ENCODE assay signal across 24 cellular contexts in the genomic region with DNA sequence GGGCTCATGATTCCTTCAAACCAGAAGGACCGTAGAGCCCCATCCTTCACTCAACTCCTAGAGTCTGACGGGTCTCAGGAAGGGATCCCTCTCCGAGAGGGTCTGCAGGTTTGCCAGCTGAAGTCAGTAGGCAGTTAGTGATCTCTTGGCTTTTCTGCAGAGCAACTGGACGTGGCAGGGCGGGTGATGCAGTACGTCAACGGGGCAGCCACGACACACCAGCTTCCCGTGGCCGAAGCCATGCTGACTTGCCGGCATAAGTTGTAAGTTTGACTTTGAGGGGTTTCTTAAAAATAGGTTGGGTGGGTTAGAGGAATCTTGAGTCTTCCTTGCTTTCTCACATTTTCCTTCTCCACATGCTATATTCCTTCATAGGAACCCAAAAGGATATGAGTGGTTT. TPM values are rescaled to one million over a fixed set of nuclear protein-coding genes. Genes with fewer than 3 reads are reported as not detected.
"Had no signal": no experiment of that assay in that cellular context is flagged by ENCODE, and none has a peak within 500 bp of the region (broad histone marks: within the 10 kb centered on the region; RNA-seq: fewer than 3 reads in every experiment).

No MANE protein-coding gene starts in this region.

- H3K27ac Mint-ChIP-seq: activated CD4-positive, alpha-beta T cell treated with anti-CD3 and anti-CD28 coated beads, Interleukin-2, amount 10 ng/mL, durations not matched to agents 7 days and 5 days; natural killer cell treated with Interleukin-12 subunit alpha and Interleukin-12 subunit beta and Interleukin-15 and Interleukin-18, amount 100 ng/mL, for 72 hours had no signal

- H3K4me1 Mint-ChIP-seq: activated CD4-positive, alpha-beta T cell treated with anti-CD3 and anti-CD28 coated beads, Interleukin-2, amount 10 ng/mL, durations not matched to agents 7 days and 5 days; activated naive CD4-positive, alpha-beta T cell treated with anti-CD3 and anti-CD28 coated beads, Interleukin-2, amount 10 ng/mL, durations not matched to agents 7 days and 5 days; brain had no signal

- ATAC-seq: activated T-cell treated with anti-CD3 and anti-CD28 coated beads, Interleukin-2, amount 50 U/mL, for 4 hours; left lung; lower lobe of right lung; natural killer cell treated with Interleukin-12 subunit alpha and Interleukin-12 subunit beta and Interleukin-15 and Interleukin-18, amount 100 ng/mL, for 72 hours; right lobe of liver; stimulated activated naive CD8-positive, alpha-beta T cell treated with anti-CD3 and anti-CD28 coated beads, Interleukin-15, Interleukin-2, amounts not matched to agents 100 U/mL and 50 U/mL, for 24 hours had no signal

- DNase-seq: activated CD4-positive, alpha-beta T cell treated with anti-CD3 and anti-CD28 coated beads for 1 hour; activated CD4-positive, alpha-beta T cell treated with anti-CD3 and anti-CD28 coated beads, Interleukin-2, amount 10 ng/mL, durations not matched to agents 7 days and 5 days; activated CD8-positive, alpha-beta memory T cell treated with anti-CD3 and anti-CD28 coated beads for 24 hours; activated CD8-positive, alpha-beta memory T cell treated with anti-CD3 and anti-CD28 coated beads, Interleukin-2, amount 50 U/mL, for 48 hours; activated naive CD4-positive, alpha-beta T cell treated with anti-CD3 and anti-CD28 coated beads, Interleukin-2, amount 10 ng/mL, durations not matched to agents 7 days and 5 days; activated T-cell treated with anti-CD3 and anti-CD28 coated beads, Interleukin-2, amount 50 U/mL, for 4 hours; adrenal gland; aorta; dorsolateral prefrontal cortex; effector memory CD4-positive, alpha-beta T cell; left lung; lower lobe of right lung; mesenchymal stem cell; right lobe of liver; stimulated activated CD4-positive, alpha-beta T cell treated with anti-CD3 and anti-CD28 coated beads, Interleukin-2, amount 100 ng/mL, for 48 hours; stimulated activated naive CD8-positive, alpha-beta T cell treated with anti-CD3 and anti-CD28 coated beads, Interleukin-15, Interleukin-2, amounts not matched to agents 100 U/mL and 50 U/mL, for 24 hours; T-helper 1 cell; T1000; testis; transverse colon had no signal

- H3K9me3 Mint-ChIP-seq: activated CD4-positive, alpha-beta T cell treated with anti-CD3 and anti-CD28 coated beads, Interleukin-2, amount 10 ng/mL, durations not matched to agents 7 days and 5 days; activated naive CD4-positive, alpha-beta T cell treated with anti-CD3 and anti-CD28 coated beads, Interleukin-2, amount 10 ng/mL, durations not matched to agents 7 days and 5 days; activated T-cell treated with anti-CD3 and anti-CD28 coated beads, Interleukin-2, amount 50 U/mL, for 4 hours; brain; natural killer cell treated with Interleukin-12 subunit alpha and Interleukin-12 subunit beta and Interleukin-15 and Interleukin-18, amount 100 ng/mL, for 72 hours had no signal

- H3K27me3 Mint-ChIP-seq: activated CD4-positive, alpha-beta T cell treated with anti-CD3 and anti-CD28 coated beads, Interleukin-2, amount 10 ng/mL, durations not matched to agents 7 days and 5 days; activated naive CD4-positive, alpha-beta T cell treated with anti-CD3 and anti-CD28 coated beads, Interleukin-2, amount 10 ng/mL, durations not matched to agents 7 days and 5 days; brain; natural killer cell treated with Interleukin-12 subunit alpha and Interleukin-12 subunit beta and Interleukin-15 and Interleukin-18, amount 100 ng/mL, for 72 hours had no signal

- H3K9me3 ChIP-seq: adrenal gland, left lung, lower lobe of right lung, right lobe of liver, testis, transverse colon had no signal

- H3K4me3 Mint-ChIP-seq: activated CD4-positive, alpha-beta T cell treated with anti-CD3 and anti-CD28 coated beads, Interleukin-2, amount 10 ng/mL, durations not matched to agents 7 days and 5 days; activated naive CD4-positive, alpha-beta T cell treated with anti-CD3 and anti-CD28 coated beads, Interleukin-2, amount 10 ng/mL, durations not matched to agents 7 days and 5 days; activated T-cell treated with anti-CD3 and anti-CD28 coated beads, Interleukin-2, amount 50 U/mL, for 4 hours; brain; natural killer cell treated with Interleukin-12 subunit alpha and Interleukin-12 subunit beta and Interleukin-15 and Interleukin-18, amount 100 ng/mL, for 72 hours had no signal

RNA-seq across cellular contexts. Expression of a gene that starts 42.8 kb away (rescaled TPM):
- total RNA-seq: posterior vena cava, skeletal muscle tissue had no signal

RNA-seq across cellular contexts. Expression of a gene that starts 56.6 kb away (rescaled TPM):
- total RNA-seq: activated CD4-positive, alpha-beta T cell treated with anti-CD3 and anti-CD28 coated beads, Interleukin-2, amount 10 ng/mL, durations not matched to agents 7 days and 5 days; lower lobe of right lung; natural killer cell treated with Interleukin-12 subunit alpha and Interleukin-12 subunit beta and Interleukin-15 and Interleukin-18, amount 100 ng/mL, for 72 hours; posterior vena cava; skeletal muscle tissue had no signal
